8 cellular contexts compared by ENCODE assay signal in the genomic region with DNA sequence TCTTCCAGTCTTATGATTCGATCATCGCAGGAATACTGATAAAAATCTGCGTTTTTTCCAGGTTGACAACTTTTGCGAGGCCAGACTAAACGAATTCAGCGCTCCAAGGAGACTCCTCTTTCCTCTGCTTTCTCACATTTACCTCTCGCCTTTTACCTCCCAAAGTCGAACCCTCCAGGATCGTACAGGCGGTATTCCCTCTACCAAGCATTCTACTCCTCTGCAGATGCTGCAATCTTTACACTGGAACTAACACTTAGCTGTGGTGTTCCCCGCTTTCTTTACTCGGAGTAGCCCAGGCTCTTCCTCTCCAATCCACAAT. TPM values are rescaled to one million over a fixed set of nuclear protein-coding genes. Genes with fewer than 3 reads are reported as not detected.
A peak's percentile ranks its signal among the peaks of the same experiment; 100 is the strongest.
DNase-seq lines count a peak whose midpoint lies in the region; ATAC-seq, FAIRE-seq and TF ChIP-seq lines count a peak whose summit lies in the region.

No MANE protein-coding gene starts in this region.

- peak overlapping the region; percentile 94 for H3K4me3 Mint-ChIP-seq in memory B cell

- peak overlapping the region; percentile 98 for H3K27ac ChIP-seq in GM12878 (ENCODE audit: control insufficient read depth, insufficient read depth)
- H3K27ac ChIP-seq in aorta (ENCODE audit: low read depth in 1 of 2, low read length in 2 of 2), result peak overlapping the region in 1 of 2 donors; percentile 66

- peaks cover 84% of the 10 kb centered on the region for H3K79me2 ChIP-seq in GM12878 (ENCODE audit: control insufficient read depth, insufficient read depth, low read length)

- TF ChIP-seq POLR2A in GM12878 (IDR thresholded peaks at IDR 0.05; ENCODE audit: low read depth, low read length), result no peak

- CTCF ChIA-PET in GM12878 (lab: Yijun Ruan, JAX), result interaction anchor here (0.9 to 2.9 kb wide), 7 partner anchors 20 to 515 kb away, joined by 3 to 15 read pairs (median 4); no protein-coding TSS in a partner anchor

- H3K27me3 Mint-ChIP-seq in memory B cell, result no peaks in the 10 kb centered on the region

- ATAC-seq in HG03354 (IDR thresholded peaks at IDR 0.05; ENCODE audit: poor library complexity, severe bottlenecking, unreplicated experiment), result peak; percentile 8
- ATAC-seq in GM12878, result peak; percentile 15
- ATAC-seq in memory B cell (ENCODE audit: low read depth), result no peak
- no peak for ATAC-seq in aorta (ENCODE audit: low FRiP score)

- peak overlapping the region; percentile 89; the same call in 1 of the 2 replicates for H3K4me2 ChIP-seq in GM12878 (ENCODE audit: control insufficient read depth, insufficient read depth)

- TF ChIP-seq RAD21 in GM12878 (IDR thresholded peaks at IDR 0.05; ENCODE audit: insufficient read depth, low read depth, low read length), result no peak

- no peak for FAIRE-seq in GM12878 (lab: Jason Lieb, UNC)

- peak overlapping the region; percentile 84 for H3K4me3 ChIP-seq in GM12878
- H3K4me3 ChIP-seq in aorta (ENCODE audit: low read length in 2 of 2), result peak overlapping the region; percentile 79 to 93

- peaks cover 10% of the 10 kb centered on the region for H3K36me3 Mint-ChIP-seq in memory B cell

- WGBS in GM12878 (ENCODE audit: insufficient coverage, insufficient replicate concordance, low lambda C conversion rate, missing lambda C conversion rate), result 5% methylated on average over 12 of the region's 12 CpGs
- WGBS in aorta, 2 donors, result 0 to 1% methylated on average over 12 of the region's 12 CpGs

- H2AFZ ChIP-seq in GM12878 (ENCODE audit: control insufficient read depth, low read depth, low read length), result peak overlapping the region; percentile 99

- peak overlapping the region; percentile 97 for H3K27ac Mint-ChIP-seq in memory B cell

- DNase-seq in activated CD4-positive, alpha-beta T cell treated with anti-CD3 and anti-CD28 coated beads for 4 hours, result peak; percentile 2 to 8
- no peak for DNase-seq in activated CD4-positive, alpha-beta T cell treated with anti-CD3 and anti-CD28 coated beads for 1 hour
- no peak for DNase-seq in GM12878 (ENCODE audit: low read depth, low spot score)
- DNase-seq in memory B cell (ENCODE audit: low spot score in 2 of 2), result no peak
- no peak for DNase-seq in aorta
- DNase-seq in ACHN, result no peak
- DNase-seq in COLO668 (lab: John Stamatoyannopoulos, UW; ENCODE audit: unreplicated experiment), result no peak

- H3K4me1 ChIP-seq in GM12878 (ENCODE audit: control insufficient read depth, insufficient read depth, low read length) (peaks cover 4% of the 10 kb centered on the region; the same call in 1 of the 2 replicates), aorta (ENCODE audit: control insufficient read depth in 1 of 2, insufficient read depth in 2 of 2, low read length in 2 of 2) (peaks cover 0 to 6% of the 10 kb centered on the region in 2 donors)

- RAD21 ChIA-PET in GM12878 (lab: Charles Lee; ENCODE audit: unreplicated experiment), result interaction anchor here (0.5 to 2.0 kb wide), 11 partner anchors 19 to 461 kb away, joined by 3 to 11 read pairs (median 4); a partner anchor contains a TSS

- H3K9me3 ChIP-seq in GM12878 (replicated peaks; ENCODE audit: control insufficient read depth, insufficient read depth, low read length) (no peaks in the 10 kb centered on the region), aorta (ENCODE audit: control insufficient read depth, low read length) (no peaks in the 10 kb centered on the region)

- H3K36me3 ChIP-seq in GM12878 (ENCODE audit: control insufficient read depth in 2 of 2, insufficient read depth in 2 of 2, low read length in 1 of 2) (peaks cover 0 to 10% of the 10 kb centered on the region in 2 experiments; a peak in 3 of 4 replicates), aorta (ENCODE audit: control insufficient read depth in 1 of 2, insufficient read depth in 2 of 2, low read length in 1 of 2) (peaks cover 0 to 4% of the 10 kb centered on the region in 2 donors)

- no peaks in the 10 kb centered on the region for H3K9me3 Mint-ChIP-seq in memory B cell

- no peaks in the 10 kb centered on the region for H3K27me3 ChIP-seq in GM12878 (replicated peaks in 1 of 2; ENCODE audit: control insufficient read depth in 2 of 2, insufficient read depth in 2 of 2, low read length in 1 of 2)
- no peaks in the 10 kb centered on the region for H3K27me3 ChIP-seq in aorta (ENCODE audit: control insufficient read depth in 1 of 2, insufficient read depth in 2 of 2, low read length in 1 of 2)

- no TSS peak for BruUV-seq in GM12878 (replicated peaks; lab: Mats Ljungman, UMichigan)

- no peak for TF ChIP-seq CTCF in GM12878 (IDR thresholded peaks at IDR 0.05 in 2 of 3, conservative IDR thresholded peaks at IDR 0.05 in 1 of 3; ENCODE audit: control insufficient read depth in 2 of 3, extremely low read depth in 1 of 3, insufficient read depth in 1 of 3, low read depth in 3 of 3, low read length in 3 of 3)

- in situ Hi-C loops in GM12878 (cut with MboI) (no loop called here), ACHN (cut with HindIII; ENCODE audit: low pct_ligation_motif_present, low pct_unique_long_range_greater_than_20kb, low sequenced_read_pairs) (no loop called here)

- SMC1A ChIA-PET in GM12878 (lab: Charles Lee; ENCODE audit: uncharacterized antibody, unreplicated experiment), result interaction anchor here (0.8 to 1.9 kb wide), 13 partner anchors 20 to 520 kb away, joined by 3 to 10 read pairs (median 3); a partner anchor contains a TSS

- no peaks in the 10 kb centered on the region; the same call in 1 of the 2 replicates for H4K20me1 ChIP-seq in GM12878 (ENCODE audit: control insufficient read depth, insufficient read depth)

- TF ChIP-seq EP300 in GM12878 (IDR thresholded peaks at IDR 0.05; ENCODE audit: borderline replicate concordance in 1 of 2, control insufficient read depth in 1 of 2, low read depth in 2 of 2, low read length in 2 of 2), result no peak

- peaks cover 28% of the 10 kb centered on the region for H3K4me1 Mint-ChIP-seq in memory B cell

- POLR2A ChIA-PET in GM12878 (lab: Charles Lee), result interaction anchor here (0.6 to 1.3 kb wide), 5 partner anchors 74 to 203 kb away, joined by 3 to 6 read pairs (median 3); no protein-coding TSS in a partner anchor

- H3K9ac ChIP-seq in GM12878 (ENCODE audit: control insufficient read depth, insufficient read depth, low read length), result peak overlapping the region; percentile 93

- intact Hi-C loops in GM12878 (cut with micrococcal nuclease; ENCODE audit: unreplicated experiment), result loop anchor here (5.0 kb wide), 3 partner anchors 63 to 168 kb away; a partner anchor contains a TSS
- intact Hi-C loops in aorta (cut with DNase I), result no loop called here

TF ChIP-seq in GM12878, 131 proteins besides CTCF, POLR2A, EP300 and RAD21 (continues in another document):
- TF ChIP-seq RB1 (IDR thresholded peaks at IDR 0.05; ENCODE audit: borderline replicate concordance) (no peak), IKZF2 (IDR thresholded peaks at IDR 0.05) (no peak), DPF2 (IDR thresholded peaks at IDR 0.05) (no peak), SMARCA5 (IDR thresholded peaks at IDR 0.05) (no peak)
- TF ChIP-seq, protein P1, sequence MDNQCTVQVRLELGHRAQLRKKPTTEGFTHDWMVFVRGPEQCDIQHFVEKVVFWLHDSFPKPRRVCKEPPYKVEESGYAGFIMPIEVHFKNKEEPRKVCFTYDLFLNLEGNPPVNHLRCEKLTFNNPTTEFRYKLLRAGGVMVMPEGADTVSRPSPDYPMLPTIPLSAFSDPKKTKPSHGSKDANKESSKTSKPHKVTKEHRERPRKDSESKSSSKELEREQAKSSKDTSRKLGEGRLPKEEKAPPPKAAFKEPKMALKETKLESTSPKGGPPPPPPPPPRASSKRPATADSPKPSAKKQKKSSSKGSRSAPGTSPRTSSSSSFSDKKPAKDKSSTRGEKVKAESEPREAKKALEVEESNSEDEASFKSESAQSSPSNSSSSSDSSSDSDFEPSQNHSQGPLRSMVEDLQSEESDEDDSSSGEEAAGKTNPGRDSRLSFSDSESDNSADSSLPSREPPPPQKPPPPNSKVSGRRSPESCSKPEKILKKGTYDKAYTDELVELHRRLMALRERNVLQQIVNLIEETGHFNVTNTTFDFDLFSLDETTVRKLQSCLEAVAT (IDR thresholded peaks at IDR 0.05), result no peak

RNA-seq across cellular contexts. Expression of a gene that starts 0.4 kb away (rescaled TPM):
- 45.6 and 54.5 TPM in 2 replicates for total RNA-seq in GM12878 (2013; cell fraction: nucleolus; rRNA removed)
- total RNA-seq in GM12878 (2014; rRNA removed) (74.1 and 83.2 TPM in 2 replicates), GM12878 (2014; rRNA removed; fragmentation: Illumina TruSeq; extraction: Trizol) (149 and 162 TPM in 2 replicates), GM12878 (2021) (90.1 and 91.2 TPM in 2 replicates), aorta (10 to 100 TPM; 25.9 to 39.7 TPM)
- 52.0 TPM for polyA plus RNA-seq in GM12878 (2011; ENCODE audit: low read depth)
- polyA plus RNA-seq in GM12878 (2011; rRNA removed) (144 and 148 TPM in 2 replicates), GM12878 (2014; fragmentation: Illumina TruSeq; extraction: Trizol) (113 and 166 TPM in 2 replicates), GM12878 (2014; fragmentation: Nextera tagmentation; extraction: Ambion mirVana) (100 to 1,000 TPM; 293 to 345 TPM), GM12878 (2014; rRNA removed) (84.8 and 90.4 TPM in 2 replicates), GM12878 (2016; fragmentation: Nextera tagmentation; extraction: Ambion mirVana) (100 to 1,000 TPM; 223 to 233 TPM), aorta (10 to 100 TPM; 21.3 to 37.8 TPM)
- polyA plus RNA-seq in GM12878 (2011; cell fraction: cytosol; rRNA removed), result 105 and 119 TPM in 2 replicates
- 58.0 and 63.0 TPM in 2 replicates for polyA plus RNA-seq in GM12878 (2011; cell fraction: nucleus; rRNA removed)
- polyA plus RNA-seq in GM12878 (2012), result 67.7 and 72.8 TPM in 2 replicates
- polyA minus RNA-seq in GM12878 (2011; rRNA and poly(A)+ RNA removed), result 60.9 and 79.7 TPM in 2 replicates
- polyA minus RNA-seq in GM12878 (2011; cell fraction: cytosol; rRNA and poly(A)+ RNA removed), result 21.9 and 26.1 TPM in 2 replicates
- polyA minus RNA-seq in GM12878 (2011; cell fraction: nucleus; rRNA and poly(A)+ RNA removed), result 11.4 and 24.4 TPM in 2 replicates

RNA-seq across cellular contexts. Expression of a gene that starts 0.7 kb away (rescaled TPM):
- 123 and 135 TPM in 2 replicates for total RNA-seq in GM12878 (2013; cell fraction: nucleolus; rRNA removed)
- total RNA-seq in GM12878 (2014; rRNA removed) (207 and 215 TPM in 2 replicates), GM12878 (2014; rRNA removed; fragmentation: Illumina TruSeq; extraction: Trizol) (186 and 203 TPM in 2 replicates), GM12878 (2021) (128 and 135 TPM in 2 replicates), aorta (10 to 100 TPM; 39.8 to 53.9 TPM)
- polyA plus RNA-seq in GM12878 (2011; ENCODE audit: low read depth), result 103 TPM
- polyA plus RNA-seq in GM12878 (2011; rRNA removed) (128 and 162 TPM in 2 replicates), GM12878 (2014; fragmentation: Illumina TruSeq; extraction: Trizol) (278 and 295 TPM in 2 replicates), GM12878 (2014; fragmentation: Nextera tagmentation; extraction: Ambion mirVana) (100 to 1,000 TPM; 162 to 226 TPM), GM12878 (2014; rRNA removed) (162 and 165 TPM in 2 replicates), GM12878 (2016; fragmentation: Nextera tagmentation; extraction: Ambion mirVana) (100 to 1,000 TPM; 347 to 360 TPM), aorta (10 to 100 TPM; 36.7 to 66.7 TPM)
- polyA plus RNA-seq in GM12878 (2011; cell fraction: cytosol; rRNA removed), result 145 and 166 TPM in 2 replicates
- polyA plus RNA-seq in GM12878 (2011; cell fraction: nucleus; rRNA removed), result 86.0 and 86.3 TPM in 2 replicates
- polyA plus RNA-seq in GM12878 (2012), result 79.4 and 127 TPM in 2 replicates
- polyA minus RNA-seq in GM12878 (2011; rRNA and poly(A)+ RNA removed), result 188 and 333 TPM in 2 replicates
- polyA minus RNA-seq in GM12878 (2011; cell fraction: cytosol; rRNA and poly(A)+ RNA removed), result 72.7 and 85.7 TPM in 2 replicates
- polyA minus RNA-seq in GM12878 (2011; cell fraction: nucleus; rRNA and poly(A)+ RNA removed), result 46.7 and 86.5 TPM in 2 replicates

Comparison
In these comparisons a context has a peak if more than half of its experiments do, and no peak if none do; other contexts are left out.
1. DNase-seq: peak in activated CD4-positive, alpha-beta T cell treated with anti-CD3 and anti-CD28 coated beads for 4 hours (2 of 2); none in activated CD4-positive, alpha-beta T cell treated with anti-CD3 and anti-CD28 coated beads for 1 hour (single experiment), GM12878 (single experiment), memory B cell (0 of 2), aorta (0 of 2), ACHN (single experiment) and COLO668 (single experiment).
2. ATAC-seq: peak in HG03354 (single experiment) and GM12878 (single experiment); none in memory B cell (single experiment) and aorta (single experiment).